In the genomic region with DNA sequence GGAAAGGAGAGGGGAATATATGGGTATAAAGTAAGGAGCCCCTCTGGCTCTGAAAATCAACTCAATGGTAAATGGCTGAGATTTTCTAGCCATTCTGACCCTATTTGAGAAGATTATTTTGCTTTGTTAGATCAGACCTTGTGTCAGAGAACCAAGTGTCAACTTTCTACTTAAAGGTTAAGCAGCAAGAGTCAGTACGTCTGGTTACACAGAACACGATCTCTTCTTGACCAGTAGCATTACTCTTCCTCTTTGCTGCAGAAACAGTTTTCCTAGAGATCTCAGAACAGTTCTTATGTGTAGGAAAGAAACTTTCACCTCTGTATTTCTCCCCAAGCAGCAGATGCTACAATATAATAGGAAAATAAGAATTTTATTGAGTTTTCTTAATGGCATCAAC, we compare ENCODE assay signal across 27 cellular contexts. TPM values are rescaled to one million over a fixed set of nuclear protein-coding genes. Genes with fewer than 3 reads are reported as not detected.
DNase-seq lines count a peak whose midpoint lies in the region; ATAC-seq, FAIRE-seq and TF ChIP-seq lines count a peak whose summit lies in the region.
"Had no signal": no experiment of that assay in that cellular context is flagged by ENCODE, and none has a peak within 500 bp of the region (broad histone marks: within the 10 kb centered on the region; RNA-seq: fewer than 3 reads in every experiment).

No MANE protein-coding gene starts in this region.

- no peak overlapping the region for H3K4me3 Mint-ChIP-seq in memory B cell
- H3K4me3 Mint-ChIP-seq: CD4-positive, alpha-beta memory T cell; H9; HFFc6 had no signal

- no peak for TF ChIP-seq CTCF in thyroid gland (IDR thresholded peaks at IDR 0.05)

- TF ChIP-seq POLR2A in GM12892 (IDR thresholded peaks at IDR 0.05; ENCODE audit: low read depth, low read length) (no peak), thyroid gland (IDR thresholded peaks at IDR 0.05) (no peak)

- no peaks in the 10 kb centered on the region for H3K36me3 Mint-ChIP-seq in memory B cell
- H3K36me3 Mint-ChIP-seq: CD4-positive, alpha-beta memory T cell had no signal

- peak overlapping the region; percentile 50 for H3K27ac Mint-ChIP-seq in memory B cell
- H3K27ac Mint-ChIP-seq: CD4-positive, alpha-beta memory T cell; H9; HFFc6 had no signal

- ATAC-seq in memory B cell (ENCODE audit: low read depth): no peak
- ATAC-seq in sciatic nerve: peak; percentile 48
- no peak for ATAC-seq in GM18909 (IDR thresholded peaks at IDR 0.05; ENCODE audit: poor library complexity, unreplicated experiment)
- no peak for ATAC-seq in GM19023 (IDR thresholded peaks at IDR 0.05; ENCODE audit: unreplicated experiment)
- ATAC-seq: HepG2, K562 had no signal

- peaks cover 4% of the 10 kb centered on the region for H3K9me3 Mint-ChIP-seq in memory B cell
- H3K9me3 Mint-ChIP-seq: HFFc6 had no signal

- H3K4me1 Mint-ChIP-seq in memory B cell: peaks cover 7% of the 10 kb centered on the region

- H3K9me3 ChIP-seq in thyroid gland: no peaks in the 10 kb centered on the region
- H3K9me3 ChIP-seq: SK-N-SH had no signal

- WGBS in thyroid gland, 2 donors: 85 to 90% methylated on average over 2 of the region's 2 CpGs

- H3K4me3 ChIP-seq in thyroid gland (replicated peaks in 1 of 3): no peak overlapping the region
- H3K4me3 ChIP-seq: BLaER1 treated with 17β-estradiol and CSF1 and Interleukin-3, amounts not matched to agents 10 nM and 100 nM; GM23248; K562 had no signal

- H3K4me1 ChIP-seq in thyroid gland: no peaks in the 10 kb centered on the region
- H3K4me1 ChIP-seq: Caco-2 had no signal

- intact Hi-C loops in sciatic nerve (cut with DNase I): no loop called here
- intact Hi-C loops in thyroid gland (cut with DNase I): no loop called here

- peak; percentile 80 for FAIRE-seq in GM12892 (lab: Jason Lieb, UNC)
- FAIRE-seq: HepG2, K562 had no signal

- no peaks in the 10 kb centered on the region for H3K27me3 Mint-ChIP-seq in memory B cell
- H3K27me3 Mint-ChIP-seq: CD4-positive, alpha-beta memory T cell had no signal

- no peaks in the 10 kb centered on the region for H3K27me3 ChIP-seq in thyroid gland
- H3K27me3 ChIP-seq: BLaER1 treated with 17β-estradiol and CSF1 and Interleukin-3, amounts not matched to agents 10 nM and 100 nM had no signal

- H3K36me3 ChIP-seq in thyroid gland: no peaks in the 10 kb centered on the region
- H3K36me3 ChIP-seq: BLaER1 treated with 17β-estradiol and CSF1 and Interleukin-3, amounts not matched to agents 10 nM and 100 nM had no signal

- DNase-seq in GM12892 (ENCODE audit: insufficient read length): no peak
- peak; percentile 28 for DNase-seq in cerebellar cortex (ENCODE audit: low spot score)
- no peak for DNase-seq in memory B cell (ENCODE audit: low spot score in 2 of 2)
- no peak for DNase-seq in sciatic nerve (ENCODE audit: low spot score)
- DNase-seq in thyroid gland: no peak
- DNase-seq in NCI-H187 treated with DMSO at 0.1 percent for 48 hours (lab: John Stamatoyannopoulos, UW): no peak
- DNase-seq: Caco-2; CD4-positive, alpha-beta memory T cell; DMS 273 treated with DMSO at 0.1 percent for 48 hours; DMS79 treated with DMSO at 0.1 percent for 48 hours; GM23248; H9; HFFc6; MM.1S; NCI-H1048; NCI-H1417 treated with DMSO at 0.1 percent for 48 hours; NCI-H187; NCI-H2107; SHP77 treated with DMSO at 0.1 percent for 48 hours; SK-N-SH had no signal

- H3K27ac ChIP-seq in thyroid gland: no peak overlapping the region
- H3K27ac ChIP-seq: BLaER1 treated with 17β-estradiol and CSF1 and Interleukin-3, amounts not matched to agents 10 nM and 100 nM; GM23248; HL-60; RWPE1 had no signal

RNA-seq across cellular contexts. Expression of gene BTG1, which starts 47.4 kb away (rescaled TPM):
- polyA plus RNA-seq in GM12892 (2012; ENCODE audit: missing spikeins): 123 TPM
- total RNA-seq in sciatic nerve (144 TPM), thyroid gland (10 to 100 TPM; 21.9 to 28.1 (median 24.3) TPM)
